8 cellular contexts compared by ENCODE assay signal in genomic region chr6:32153252-32153834, GRCh38. TPM values are rescaled to one million over a fixed set of nuclear protein-coding genes. Genes with fewer than 3 reads are reported as not detected.
DNase-seq lines count a peak whose midpoint lies in the region; ATAC-seq and TF ChIP-seq lines count a peak whose summit lies in the region.

No MANE protein-coding gene starts in this region.

- H3K9me3 ChIP-seq in CD4-positive, alpha-beta memory T cell (ENCODE audit: control insufficient read depth in 1 of 2, low read length in 2 of 2) = no peaks in the 10 kb centered on the region
- H3K9me3 ChIP-seq in IMR-90 (ENCODE audit: control insufficient read depth, insufficient read depth, low read length) (peaks cover 2% of the 10 kb centered on the region; the same call in 1 of the 2 replicates), hepatocyte (ENCODE audit: low read depth) (no peaks in the 10 kb centered on the region)

- peaks cover 17% of the 10 kb centered on the region for H3K4me1 ChIP-seq in CD4-positive, alpha-beta memory T cell (ENCODE audit: insufficient read depth, low read length)
- H3K4me1 ChIP-seq in IMR-90 (ENCODE audit: control insufficient read depth, insufficient read depth, low read length) = peaks cover 23% of the 10 kb centered on the region
- peaks cover 22% of the 10 kb centered on the region for H3K4me1 ChIP-seq in hepatocyte (ENCODE audit: insufficient read depth)

- H3K23ac ChIP-seq in IMR-90 (ENCODE audit: low read depth, low read length) = peak overlapping the region; percentile 96

- peak overlapping the region; percentile 79 for H2BK20ac ChIP-seq in IMR-90 (ENCODE audit: low read depth, low read length)

- peak overlapping the region; percentile 73 for H4K91ac ChIP-seq in IMR-90 (ENCODE audit: insufficient read depth, low read depth, low read length)

- peak overlapping the region; percentile 95 to 100 (median 98) for H3K4me3 Mint-ChIP-seq in CD4-positive, alpha-beta memory T cell
- peak overlapping the region; percentile 93 for H3K4me3 Mint-ChIP-seq in activated naive CD8-positive, alpha-beta T cell treated with anti-CD3 and anti-CD28 coated beads, Interleukin-2, amount 50 U/mL, for 24 hours

- peaks cover 0 to 3% (median 0%) of the 10 kb centered on the region in 8 donors for H3K9me3 Mint-ChIP-seq in CD4-positive, alpha-beta memory T cell
- no peaks in the 10 kb centered on the region for H3K9me3 Mint-ChIP-seq in activated naive CD8-positive, alpha-beta T cell treated with anti-CD3 and anti-CD28 coated beads, Interleukin-2, amount 50 U/mL, for 24 hours

- H2BK15ac ChIP-seq in IMR-90 (ENCODE audit: low read depth, low read length) = peak overlapping the region; percentile 54; the same call in 2 of the 3 replicates

- 0 out of 2 replicates have a peak, but pooled peaks have one; percentile 13 for TF ChIP-seq POLR2A in IMR-90 (IDR thresholded peaks at IDR 0.05; ENCODE audit: low read depth, low read length)

- H3K4me1 Mint-ChIP-seq in CD4-positive, alpha-beta memory T cell = peaks cover 31 to 63% (median 45%) of the 10 kb centered on the region in 4 donors
- H3K4me1 Mint-ChIP-seq in activated naive CD8-positive, alpha-beta T cell treated with anti-CD3 and anti-CD28 coated beads, Interleukin-2, amount 50 U/mL, for 24 hours = peaks cover 54% of the 10 kb centered on the region

- peak overlapping the region; percentile 84 for H3K4ac ChIP-seq in IMR-90 (ENCODE audit: low read depth, low read length)

- H3K9me2 ChIP-seq in hepatocyte (replicated peaks; ENCODE audit: insufficient read depth) = no peaks in the 10 kb centered on the region

- POLR2A ChIA-PET in CD4-positive, alpha-beta memory T cell (lab: Charles Lee; ENCODE audit: partially characterized antibody) = interaction anchor here (1.2 to 1.4 kb wide), 2 partner anchors 23 to 24 kb away, joined by 3 to 4 read pairs; partner anchors contain the start of gene FKBPL
- POLR2A ChIA-PET in IMR-90 (lab: Charles Lee; ENCODE audit: unreplicated experiment) = no interaction called here

- peak overlapping the region; percentile 64; the same call in 1 of the 2 replicates for H2AK5ac ChIP-seq in IMR-90 (ENCODE audit: low read depth, low read length)

- 0 out of 2 replicates have a peak, but pooled peaks cover 4% of the 10 kb centered on the region for H3K9me1 ChIP-seq in IMR-90 (ENCODE audit: insufficient read depth, low read length)

- peak overlapping the region; percentile 98 for H2AK9ac ChIP-seq in IMR-90 (replicated peaks; ENCODE audit: low read depth, low read length, poor library complexity)

- peaks cover 6% of the 10 kb centered on the region for H3K27me3 ChIP-seq in CD4-positive, alpha-beta memory T cell (ENCODE audit: insufficient read depth, low read length)
- H3K27me3 ChIP-seq in IMR-90 (ENCODE audit: control insufficient read depth, insufficient read depth, low read length) (peaks cover 4% of the 10 kb centered on the region; the same call in 1 of the 2 replicates), hepatocyte (peaks cover 22% of the 10 kb centered on the region)

- no TSS peak for BruUV-seq in IMR-90 (replicated peaks; lab: Mats Ljungman, UMichigan)

- peak overlapping the region in 6 of 7 donors; percentile 53 to 98 (median 94) for H3K27ac Mint-ChIP-seq in CD4-positive, alpha-beta memory T cell
- H3K27ac Mint-ChIP-seq in activated naive CD8-positive, alpha-beta T cell treated with anti-CD3 and anti-CD28 coated beads, Interleukin-2, amount 50 U/mL, for 24 hours = peak overlapping the region; percentile 89

- intact Hi-C loops in CD4-positive, alpha-beta memory T cell (cut with micrococcal nuclease) = loop anchor here (10.0 kb wide), 1 partner anchor 109 kb away; no protein-coding TSS in a partner anchor
- intact Hi-C loops in IMR-90 (cut with micrococcal nuclease) = loop anchor here (2.0 to 10.0 kb wide), 3 partner anchors 23 to 251 kb away; partner anchors contain the start of genes AGPAT1 and ZBTB12

- H3K56ac ChIP-seq in IMR-90 (ENCODE audit: extremely low read depth, insufficient read depth, low read length) = peak overlapping the region; percentile 58

- no peaks in the 10 kb centered on the region for H3K36me3 ChIP-seq in CD4-positive, alpha-beta memory T cell (ENCODE audit: insufficient read depth, low read length)
- H3K36me3 ChIP-seq in IMR-90 (ENCODE audit: control insufficient read depth, insufficient read depth, low read length) = peaks cover 11% of the 10 kb centered on the region
- peaks cover 5% of the 10 kb centered on the region for H3K36me3 ChIP-seq in hepatocyte (replicated peaks; ENCODE audit: insufficient read depth, low read depth)

- peaks cover 6 to 34% of the 10 kb centered on the region in 2 experiments for H3K79me1 ChIP-seq in IMR-90 (ENCODE audit: low read depth in 1 of 2, low read length in 2 of 2)

- no peaks in the 10 kb centered on the region for H4K20me1 ChIP-seq in IMR-90 (ENCODE audit: insufficient read depth, low read length)
- no peaks in the 10 kb centered on the region for H4K20me1 ChIP-seq in hepatocyte (ENCODE audit: insufficient read depth, poor library complexity, severe bottlenecking)

- H2BK120ac ChIP-seq in IMR-90 (ENCODE audit: low read depth, low read length) = peak overlapping the region; percentile 78

- H4K5ac ChIP-seq in IMR-90 (ENCODE audit: low read depth, low read length) = peak overlapping the region; percentile 65

- in situ Hi-C loops in IMR-90 (cut with MboI; ENCODE audit: low sequenced_read_pairs) = no loop called here

- H3K14ac ChIP-seq in IMR-90 (replicated peaks; ENCODE audit: low read depth, low read length) = peak overlapping the region; percentile 90

- CTCF ChIA-PET in CD4-positive, alpha-beta memory T cell (lab: Charles Lee; ENCODE audit: partially characterized antibody) = no interaction called here
- CTCF ChIA-PET in IMR-90 (lab: Yijun Ruan, JAX) = no interaction called here

- peaks cover 11 to 14% of the 10 kb centered on the region in 2 donors for H3K36me3 Mint-ChIP-seq in CD4-positive, alpha-beta memory T cell
- peaks cover 11% of the 10 kb centered on the region for H3K36me3 Mint-ChIP-seq in activated naive CD8-positive, alpha-beta T cell treated with anti-CD3 and anti-CD28 coated beads, Interleukin-2, amount 50 U/mL, for 24 hours (ENCODE audit: low read depth)

- peak overlapping the region; percentile 70 for H3K9ac ChIP-seq in IMR-90 (ENCODE audit: low read depth, low read length)

- no peak for TF ChIP-seq RAD21 in IMR-90 (IDR thresholded peaks at IDR 0.05; ENCODE audit: low read length)

- peak overlapping the region; percentile 75 to 96 for H4K8ac ChIP-seq in IMR-90 (ENCODE audit: low read depth in 2 of 2, low read length in 2 of 2)

- peak; percentile 44 for ATAC-seq in IMR-90 (ENCODE audit: low read depth)
- peak; percentile 38 for ATAC-seq in activated naive CD8-positive, alpha-beta T cell treated with anti-CD3 and anti-CD28 coated beads, Interleukin-2, amount 50 U/mL, for 24 hours
- ATAC-seq in GM21367 (IDR thresholded peaks at IDR 0.05; ENCODE audit: unreplicated experiment) = no peak

- H3K79me2 ChIP-seq in hepatocyte = peaks cover 28% of the 10 kb centered on the region

- H2AFZ ChIP-seq in IMR-90 (replicated peaks; ENCODE audit: low read length, poor library complexity) (peak overlapping the region; percentile 96), hepatocyte (peak overlapping the region; percentile 59)

- WGBS in IMR-90 (ENCODE audit: extremely low coverage in 2 of 2, insufficient read length in 1 of 2), 2 experiments = 10% methylated on average over 2 of the region's 26 CpGs; no CpG with 5 or more reads in 1 of the 2 experiments
- 3% methylated on average over 26 of the region's 26 CpGs for WGBS in hepatocyte (ENCODE audit: low lambda C conversion rate, missing lambda C conversion rate)

- peaks cover 18 to 28% of the 10 kb centered on the region in 2 donors for H3K27me3 Mint-ChIP-seq in CD4-positive, alpha-beta memory T cell
- peaks cover 19% of the 10 kb centered on the region for H3K27me3 Mint-ChIP-seq in activated naive CD8-positive, alpha-beta T cell treated with anti-CD3 and anti-CD28 coated beads, Interleukin-2, amount 50 U/mL, for 24 hours

- H3K18ac ChIP-seq in IMR-90 (ENCODE audit: low read depth, low read length) = peak overlapping the region; percentile 46

- peak overlapping the region; percentile 81 for H2BK5ac ChIP-seq in IMR-90 (ENCODE audit: low read depth, low read length, poor library complexity, severe bottlenecking)

- H3K4me2 ChIP-seq in IMR-90 (ENCODE audit: low read depth, low read length) = peak overlapping the region; percentile 76
- H3K4me2 ChIP-seq in hepatocyte = peak overlapping the region; percentile 87

- dilution Hi-C loops in IMR-90 (cut with HindIII; ENCODE audit: low sequenced_read_pairs, unreplicated experiment) = no loop called here

- no peak overlapping the region for H3K27ac ChIP-seq in CD4-positive, alpha-beta memory T cell (ENCODE audit: low read depth, low read length)
- H3K27ac ChIP-seq in IMR-90 (ENCODE audit: insufficient read depth, low read length) (peak overlapping the region; percentile 84), hepatocyte (peak overlapping the region; percentile 96)

- TF ChIP-seq CTCF in IMR-90 (conservative IDR thresholded peaks at IDR 0.05; ENCODE audit: low read depth, low read length) (0 out of 2 replicates have a peak, but pooled peaks have one; percentile 26), hepatocyte (IDR thresholded peaks at IDR 0.05; ENCODE audit: poor library complexity) (peak; percentile 28)

- no peak for DNase-seq in CD4-positive, alpha-beta memory T cell
- DNase-seq in IMR-90 (peak; percentile 41), hepatocyte (ENCODE audit: low spot score) (peak; percentile 81), skeletal muscle cell (ENCODE audit: low read depth) (no peak), middle frontal gyrus (ENCODE audit: extremely low spot score, low spot score) (no peak)
- DNase-seq in activated naive CD8-positive, alpha-beta T cell treated with anti-CD3 and anti-CD28 coated beads, Interleukin-2, amount 50 U/mL, for 24 hours = peak; percentile 22
- no peak for DNase-seq in NK-92 treated with Interleukin-12 subunit alpha and Interleukin-12 subunit beta, amount 100 ng/mL, for 24 hours (lab: John Stamatoyannopoulos, UW)

- H3K4me3 ChIP-seq in CD4-positive, alpha-beta memory T cell (ENCODE audit: low read length in 2 of 2) = peak overlapping the region in 1 of 2 donors; percentile 78
- peak overlapping the region; percentile 67 for H3K4me3 ChIP-seq in IMR-90 (ENCODE audit: insufficient read depth, low read depth, low read length)
- H3K4me3 ChIP-seq in hepatocyte = peak overlapping the region; percentile 72
- H3K4me3 ChIP-seq in skeletal muscle cell (ENCODE audit: low read depth, low read length) = peak overlapping the region; percentile 78

RNA-seq across cellular contexts. Expression of gene PPT2, which starts 0.6 kb away (rescaled TPM):
- 10 to 100 TPM; 12.7 to 15.4 TPM for total RNA-seq in CD4-positive, alpha-beta memory T cell
- 1 to 10 TPM; 3.8 TPM for polyA plus RNA-seq in CD4-positive, alpha-beta memory T cell
- total RNA-seq in IMR-90 (2012; rRNA removed) (2.2 and 3.2 TPM in 2 replicates), hepatocyte (20.2 and 27.2 TPM in 2 replicates)
- polyA plus RNA-seq in IMR-90 (2012; rRNA removed) (16.2 and 18.7 TPM in 2 replicates), hepatocyte (29.7 and 34.3 TPM in 2 replicates)
- polyA plus RNA-seq in IMR-90 (2012; cell fraction: cytosol; rRNA removed) = 12.7 and 14.1 TPM in 2 replicates
- 40.2 and 46.8 TPM in 2 replicates for polyA plus RNA-seq in IMR-90 (2012; cell fraction: nucleus; rRNA removed; ENCODE audit: low replicate concordance)

RNA-seq across cellular contexts. Expression of gene PRRT1, which starts 1.6 kb away (rescaled TPM):
- total RNA-seq in CD4-positive, alpha-beta memory T cell = 1 to 10 TPM; 1.5 to 1.9 TPM
- polyA plus RNA-seq in CD4-positive, alpha-beta memory T cell = under 1 TPM in 1 of 2 donors, not detected in 1; 0.60 TPM
- total RNA-seq in IMR-90 (2012; rRNA removed) (not detected in 2 replicates), hepatocyte (0.10 TPM in 1 of 2 replicates, not detected in the other)
- polyA plus RNA-seq in IMR-90 (2012; rRNA removed) (0.87 and 0.99 TPM in 2 replicates), hepatocyte (0.91 and 4.0 TPM in 2 replicates)
- 0.55 and 1.3 TPM in 2 replicates for polyA plus RNA-seq in IMR-90 (2012; cell fraction: cytosol; rRNA removed)
- polyA plus RNA-seq in IMR-90 (2012; cell fraction: nucleus; rRNA removed; ENCODE audit: low replicate concordance) = 3.9 and 5.7 TPM in 2 replicates

RNA-seq across cellular contexts. Expression of gene EGFL8, which starts 11.1 kb away (rescaled TPM):
- 10 to 100 TPM; 16.6 TPM for total RNA-seq in CD4-positive, alpha-beta memory T cell
- polyA plus RNA-seq in CD4-positive, alpha-beta memory T cell = under 1 TPM in 1 of 2 donors, not detected in 1; 0.23 TPM
- 0.18 and 0.28 TPM in 2 replicates for total RNA-seq in IMR-90 (2012; rRNA removed)
- polyA plus RNA-seq in IMR-90 (2012; rRNA removed) = 4.7 and 5.7 TPM in 2 replicates
- 0.71 and 1.8 TPM in 2 replicates for polyA plus RNA-seq in IMR-90 (2012; cell fraction: cytosol; rRNA removed)
- polyA plus RNA-seq in IMR-90 (2012; cell fraction: nucleus; rRNA removed; ENCODE audit: low replicate concordance) = 69.1 and 72.4 TPM in 2 replicates
- 1.8 and 4.5 TPM in 2 replicates for total RNA-seq in hepatocyte
- polyA plus RNA-seq in hepatocyte = 12.2 and 19.5 TPM in 2 replicates

RNA-seq across cellular contexts. Expression of gene AGPAT1, which starts 22.5 kb away (rescaled TPM):
- total RNA-seq in CD4-positive, alpha-beta memory T cell = 10 to 100 TPM; 32.2 to 32.8 TPM
- polyA plus RNA-seq in CD4-positive, alpha-beta memory T cell = 10 to 100 TPM; 15.3 to 16.4 TPM
- total RNA-seq in IMR-90 (2012; rRNA removed) = 27.2 TPM in 2 replicates
- 116 and 126 TPM in 2 replicates for polyA plus RNA-seq in IMR-90 (2012; rRNA removed)
- 104 and 146 TPM in 2 replicates for polyA plus RNA-seq in IMR-90 (2012; cell fraction: cytosol; rRNA removed)
- 76.1 and 123 TPM in 2 replicates for polyA plus RNA-seq in IMR-90 (2012; cell fraction: nucleus; rRNA removed; ENCODE audit: low replicate concordance)
- 59.9 and 62.8 TPM in 2 replicates for total RNA-seq in hepatocyte
- 67.6 and 71.4 TPM in 2 replicates for polyA plus RNA-seq in hepatocyte

RNA-seq across cellular contexts. Expression of gene FKBPL, which starts 23.3 kb away (rescaled TPM):
- 1 to 10 TPM; 2.2 to 2.8 TPM for total RNA-seq in CD4-positive, alpha-beta memory T cell
- polyA plus RNA-seq in CD4-positive, alpha-beta memory T cell = 1 to 10 TPM; 2.0 to 3.0 TPM
- total RNA-seq in IMR-90 (2012; rRNA removed) = 5.8 and 5.9 TPM in 2 replicates
- 3.4 and 3.6 TPM in 2 replicates for polyA plus RNA-seq in IMR-90 (2012; rRNA removed)
- polyA plus RNA-seq in IMR-90 (2012; cell fraction: cytosol; rRNA removed) = 2.6 and 3.3 TPM in 2 replicates
- polyA plus RNA-seq in IMR-90 (2012; cell fraction: nucleus; rRNA removed; ENCODE audit: low replicate concordance) = 1.2 and 1.6 TPM in 2 replicates
- 5.7 and 6.0 TPM in 2 replicates for total RNA-seq in hepatocyte
- 6.2 and 6.3 TPM in 2 replicates for polyA plus RNA-seq in hepatocyte

Comparison
In these comparisons a context has a peak if more than half of its experiments do, and no peak if none do; other contexts are left out.
1. DNase-seq: peak in IMR-90 (single experiment), activated naive CD8-positive, alpha-beta T cell treated with anti-CD3 and anti-CD28 coated beads, Interleukin-2, amount 50 U/mL, for 24 hours (single experiment) and hepatocyte (single experiment); none in CD4-positive, alpha-beta memory T cell (0 of 5), skeletal muscle cell (single experiment), middle frontal gyrus (single experiment) and NK-92 treated with Interleukin-12 subunit alpha and Interleukin-12 subunit beta, amount 100 ng/mL, for 24 hours (single experiment).